ENCODE assay signal across 21 cellular contexts in genomic region chr15:85071534-85071933, GRCh38.
"Had no signal": no experiment of that assay in that cellular context is flagged by ENCODE, and none has a peak within 500 bp of the region (broad histone marks: within the 10 kb centered on the region; RNA-seq: fewer than 3 reads in every experiment).

No MANE protein-coding gene starts in this region.

- H3K9me3 Mint-ChIP-seq: naive thymus-derived CD8-positive, alpha-beta T cell; neural crest cell; stimulated activated memory B cell treated with anti-CD40 and anti-IgM and Interleukin-4, amounts not matched to agents 10 μg/mL and 1 μg/mL and 100 μg/mL, for 72 hours; stimulated activated naive CD8-positive, alpha-beta T cell treated with anti-CD3 and anti-CD28 coated beads, Interleukin-15, Interleukin-2, amounts not matched to agents 100 ng/mL and 50 ng/mL, for 24 hours had no signal

- ATAC-seq: esophagus mucosa; gastrocnemius medialis; left ventricle myocardium superior; lower lobe of right lung; naive thymus-derived CD8-positive, alpha-beta T cell; pancreas; stimulated activated memory B cell treated with anti-CD40 and anti-IgM and Interleukin-4, amounts not matched to agents 10 μg/mL and 1 μg/mL and 100 μg/mL, for 72 hours had no signal

- H3K4me3 Mint-ChIP-seq: naive thymus-derived CD8-positive, alpha-beta T cell; neural crest cell; stimulated activated memory B cell treated with anti-CD40 and anti-IgM and Interleukin-4, amounts not matched to agents 10 μg/mL and 1 μg/mL and 100 μg/mL, for 72 hours; stimulated activated naive CD8-positive, alpha-beta T cell treated with anti-CD3 and anti-CD28 coated beads, Interleukin-15, Interleukin-2, amounts not matched to agents 100 ng/mL and 50 ng/mL, for 24 hours had no signal

- DNase-seq: cortex of kidney; effector CD4-positive, alpha-beta T cell; foreskin fibroblast; gastrocnemius medialis; left ventricle myocardium superior; lower lobe of right lung; naive thymus-derived CD8-positive, alpha-beta T cell; pancreas; retina; spleen; stimulated activated CD4-positive, alpha-beta T cell treated with anti-CD3 and anti-CD28 coated beads, Interleukin-4, amount 100 ng/mL, for 4 hours; testis; tibial artery; upper lobe of left lung had no signal

- H3K27ac ChIP-seq: epithelial cell of prostate, gastrocnemius medialis, lower lobe of right lung, neutrophil, pancreas, skin epidermis, spleen, testis, tibial artery, upper lobe of left lung had no signal

- H3K27ac Mint-ChIP-seq: stimulated activated memory B cell treated with anti-CD40 and anti-IgM and Interleukin-4, amounts not matched to agents 10 μg/mL and 1 μg/mL and 100 μg/mL, for 72 hours; stimulated activated naive CD8-positive, alpha-beta T cell treated with anti-CD3 and anti-CD28 coated beads, Interleukin-15, Interleukin-2, amounts not matched to agents 100 ng/mL and 50 ng/mL, for 24 hours had no signal

- H3K4me1 Mint-ChIP-seq: neural crest cell; stimulated activated memory B cell treated with anti-CD40 and anti-IgM and Interleukin-4, amounts not matched to agents 10 μg/mL and 1 μg/mL and 100 μg/mL, for 72 hours had no signal

- H3K27me3 ChIP-seq: gastrocnemius medialis, neutrophil, pancreas, spleen, testis, tibial artery, upper lobe of left lung had no signal

- H3K27me3 Mint-ChIP-seq: naive thymus-derived CD8-positive, alpha-beta T cell; stimulated activated memory B cell treated with anti-CD40 and anti-IgM and Interleukin-4, amounts not matched to agents 10 μg/mL and 1 μg/mL and 100 μg/mL, for 72 hours; stimulated activated naive CD8-positive, alpha-beta T cell treated with anti-CD3 and anti-CD28 coated beads, Interleukin-15, Interleukin-2, amounts not matched to agents 100 ng/mL and 50 ng/mL, for 24 hours had no signal

- H3K4me3 ChIP-seq: gastrocnemius medialis, lower lobe of right lung, pancreas, skin epidermis, spleen, testis, tibial artery, upper lobe of left lung had no signal
